11 cellular contexts compared by ENCODE assay signal in the genomic region with DNA sequence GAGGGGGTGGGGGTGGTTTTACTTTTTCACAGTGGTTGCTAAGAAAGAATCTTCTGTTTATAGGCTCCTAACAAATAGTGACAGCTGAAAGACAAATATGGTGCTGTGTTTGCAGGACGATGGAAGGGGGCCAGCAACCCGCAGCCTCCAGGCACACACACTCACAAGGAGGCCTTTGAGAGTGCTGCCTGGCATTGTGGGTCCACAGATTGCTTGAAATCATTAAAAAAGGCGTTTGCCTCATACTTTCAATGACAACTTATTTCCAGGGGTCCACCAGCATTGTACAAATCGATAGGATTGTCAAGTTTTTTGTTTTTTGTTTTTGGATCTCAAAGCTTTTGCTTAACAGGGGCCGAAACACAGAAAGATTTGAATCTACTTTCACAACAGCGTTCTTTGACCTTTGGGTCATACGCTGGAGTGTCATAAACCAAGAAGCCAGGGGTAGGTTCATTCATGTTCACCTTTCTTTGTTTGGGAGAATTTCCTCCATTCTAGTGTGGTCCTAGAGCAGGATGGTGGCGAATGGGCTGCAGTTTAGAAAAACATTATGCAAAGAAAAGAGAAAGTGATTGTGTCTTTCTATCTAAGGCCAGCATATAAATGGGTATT. TPM values are rescaled to one million over a fixed set of nuclear protein-coding genes. Genes with fewer than 3 reads are reported as not detected.
DNase-seq lines count a peak whose midpoint lies in the region; ATAC-seq, FAIRE-seq and TF ChIP-seq lines count a peak whose summit lies in the region.
"Had no signal": no experiment of that assay in that cellular context is flagged by ENCODE, and none has a peak within 500 bp of the region (broad histone marks: within the 10 kb centered on the region; RNA-seq: fewer than 3 reads in every experiment).

No MANE protein-coding gene starts in this region.

- POLR2A ChIA-PET in Caco-2 (lab: Charles Lee) (no interaction called here), HepG2 (lab: Yijun Ruan, JAX) (interaction anchor here (0.6 to 2.0 kb wide), 10 partner anchors 8 to 698 kb away, joined by 3 to 9 read pairs (median 4); a partner anchor contains a TSS)

- no peak overlapping the region for H2AFZ ChIP-seq in HepG2 (ENCODE audit: low read length)

- H3K36me3 Mint-ChIP-seq in Caco-2 (ENCODE audit: insufficient read depth, unreplicated experiment), result no peaks in the 10 kb centered on the region
- H3K36me3 Mint-ChIP-seq: CD8-positive, alpha-beta T cell had no signal

- peak overlapping the region; percentile 69 for H3K27ac Mint-ChIP-seq in Caco-2 (ENCODE audit: unreplicated experiment)
- H3K27ac Mint-ChIP-seq: CD8-positive, alpha-beta T cell had no signal

- BruUV-seq in Caco-2 (replicated peaks; lab: Mats Ljungman, UMichigan) (no TSS peak), HepG2 (replicated peaks; lab: Mats Ljungman, UMichigan) (TSS peak; percentile 92)

- WGBS in HepG2 (ENCODE audit: low lambda C conversion rate), result 11% methylated on average over 8 of the region's 8 CpGs
- 68 to 76% methylated on average over 8 of the region's 8 CpGs for WGBS in sigmoid colon, 2 donors

- CTCF ChIA-PET in Caco-2 (lab: Charles Lee) (no interaction called here), HepG2 (lab: Yijun Ruan, JAX; ENCODE audit: low intra/inter-chr PET ratio, low total read pairs) (no interaction called here)

- peaks cover 21% of the 10 kb centered on the region for H3K4me1 ChIP-seq in Caco-2
- peaks cover 42% of the 10 kb centered on the region for H3K4me1 ChIP-seq in HepG2 (ENCODE audit: insufficient read depth, low read length)
- peaks cover 0 to 57% (median 53%) of the 10 kb centered on the region in 4 donors for H3K4me1 ChIP-seq in sigmoid colon

- TF ChIP-seq EP300 in HepG2 (IDR thresholded peaks at IDR 0.05; ENCODE audit: low read depth in 2 of 2, low read length in 2 of 2), result peak; percentile 49 to 63; a peak in 2 of 4 replicates
- peak; percentile 37; the same call in 1 of the 2 replicates for TF ChIP-seq EP300 in HepG2 (CRISPR knock-in tag; IDR thresholded peaks at IDR 0.05; ENCODE audit: borderline replicate concordance)
- TF ChIP-seq EP300 in sigmoid colon (IDR thresholded peaks at IDR 0.05), result no peak

- H3K27me3 ChIP-seq in Caco-2 (replicated peaks; ENCODE audit: control insufficient read depth, insufficient read depth, low read length), result no peaks in the 10 kb centered on the region
- H3K27me3 ChIP-seq in HepG2 (ENCODE audit: control insufficient read depth in 1 of 2, insufficient read depth in 2 of 2, low read length in 2 of 2), result no peaks in the 10 kb centered on the region; a peak in 1 of 5 replicates
- no peaks in the 10 kb centered on the region for H3K27me3 ChIP-seq in sigmoid colon

- TF ChIP-seq RAD21 in HepG2 (CRISPR knock-in tag; IDR thresholded peaks at IDR 0.05), result peak; percentile 21; the same call in 1 of the 2 replicates

- intact Hi-C loops in Caco-2 (cut with micrococcal nuclease; ENCODE audit: unreplicated experiment), result no loop called here
- intact Hi-C loops in HepG2 (cut with micrococcal nuclease; ENCODE audit: unreplicated experiment), result loop anchor here (5.0 kb wide), 1 partner anchor 66 kb away; no protein-coding TSS in a partner anchor
- intact Hi-C loops in sigmoid colon (cut with DNase I), result loop anchor here (2.0 kb wide), 1 partner anchor 33 kb away; a partner anchor contains a TSS

- in situ Hi-C loops in HepG2 (cut with HindIII; ENCODE audit: extremely low pct_ligation_motif_present, low pct_unique_long_range_greater_than_20kb), result no loop called here

- no peaks in the 10 kb centered on the region for H3K27me3 Mint-ChIP-seq in Caco-2 (ENCODE audit: insufficient read depth, unreplicated experiment)

- H3K4me3 ChIP-seq in Caco-2 (ENCODE audit: low read depth, low read length), result no peak overlapping the region
- peak overlapping the region in 1 of 3 experiments; percentile 21; a peak in 3 of 6 replicates for H3K4me3 ChIP-seq in HepG2 (replicated peaks in 1 of 3; ENCODE audit: insufficient read depth in 1 of 3, low read depth in 2 of 3, low read length in 3 of 3)
- no peak overlapping the region for H3K4me3 ChIP-seq in sigmoid colon

- ATAC-seq in HepG2 (peak; percentile 94), HG03045 (IDR thresholded peaks at IDR 0.05; ENCODE audit: unreplicated experiment) (no peak), GM21381 (IDR thresholded peaks at IDR 0.05; ENCODE audit: unreplicated experiment) (no peak)
- ATAC-seq: CD8-positive, alpha-beta T cell had no signal

- H3K36me3 ChIP-seq in Caco-2 (ENCODE audit: control insufficient read depth, insufficient read depth, low read length) (no peaks in the 10 kb centered on the region), HepG2 (replicated peaks in 1 of 2; ENCODE audit: control insufficient read depth in 1 of 2, insufficient read depth in 2 of 2, low read length in 2 of 2) (no peaks in the 10 kb centered on the region), sigmoid colon (no peaks in the 10 kb centered on the region)

- peak overlapping the region; percentile 83 for H3K9ac ChIP-seq in HepG2 (ENCODE audit: insufficient read depth, low read depth, low read length)

- FAIRE-seq in HepG2 (lab: Jason Lieb, UNC), result peak; percentile 72

- H3K9me3 Mint-ChIP-seq in Caco-2 (ENCODE audit: unreplicated experiment), result no peaks in the 10 kb centered on the region
- H3K9me3 Mint-ChIP-seq: CD8-positive, alpha-beta T cell had no signal

- TF ChIP-seq POLR2A in HepG2 (IDR thresholded peaks at IDR 0.05; ENCODE audit: insufficient read depth in 1 of 2, low read depth in 2 of 2, low read length in 2 of 2) (peak; percentile 26 to 78; a peak in 3 of 4 replicates), sigmoid colon (IDR thresholded peaks at IDR 0.05) (no peak)

- peaks cover 19% of the 10 kb centered on the region for H3K4me1 Mint-ChIP-seq in Caco-2 (ENCODE audit: low read depth, unreplicated experiment)

- no peak overlapping the region for H3K4me3 Mint-ChIP-seq in Caco-2 (ENCODE audit: unreplicated experiment)
- H3K4me3 Mint-ChIP-seq: CD8-positive, alpha-beta T cell had no signal

- no peak for DNase-seq in Caco-2
- peak; percentile 48 for DNase-seq in cerebellar cortex (ENCODE audit: low spot score)
- peak; percentile 80 for DNase-seq in HepG2 (ENCODE audit: low spot score)
- DNase-seq in sigmoid colon, result peak; percentile 89
- no peak for DNase-seq in NK-92 treated with Interleukin-12 subunit alpha and Interleukin-12 subunit beta, amount 100 ng/mL, for 24 hours (lab: John Stamatoyannopoulos, UW)
- no peak for DNase-seq in activated CD8-positive, alpha-beta memory T cell treated with anti-CD3 and anti-CD28 coated beads for 24 hours
- DNase-seq: activated naive CD4-positive, alpha-beta T cell; CD8-positive, alpha-beta T cell; MV-4-11 had no signal

- H3K4me2 ChIP-seq in HepG2 (ENCODE audit: low read depth, low read length), result peak overlapping the region; percentile 70

- H3K79me2 ChIP-seq in HepG2 (ENCODE audit: insufficient read depth, low read length), result no peaks in the 10 kb centered on the region

- H3K9me3 ChIP-seq in Caco-2, result no peaks in the 10 kb centered on the region
- no peaks in the 10 kb centered on the region for H3K9me3 ChIP-seq in HepG2 (ENCODE audit: low read length)
- H3K9me3 ChIP-seq in sigmoid colon, result no peaks in the 10 kb centered on the region

- TF ChIP-seq CTCF in Caco-2 (IDR thresholded peaks at IDR 0.05; ENCODE audit: insufficient read depth in 1 of 2, low read depth in 1 of 2, low read length in 1 of 2, severe bottlenecking in 1 of 2, unreplicated experiment in 1 of 2), result no peak
- TF ChIP-seq CTCF in HepG2 (CRISPR knock-in tag; IDR thresholded peaks at IDR 0.05), result no peak
- TF ChIP-seq CTCF in sigmoid colon (IDR thresholded peaks at IDR 0.05), result no peak

- no peaks in the 10 kb centered on the region for H4K20me1 ChIP-seq in HepG2 (ENCODE audit: insufficient read depth, low read length)

- peak overlapping the region; percentile 97 for H3K27ac ChIP-seq in HepG2 (ENCODE audit: extremely low read length, insufficient read depth, low read length)
- peak overlapping the region; percentile 83 to 91 (median 88) for H3K27ac ChIP-seq in sigmoid colon

TF ChIP-seq in HepG2, 621 proteins besides CTCF, POLR2A, EP300 and RAD21 (continues in another document):
- TF ChIP-seq NFKBIZ (CRISPR knock-in tag; IDR thresholded peaks at IDR 0.05), result no peak

RNA-seq across cellular contexts. Expression of a gene that starts 32.6 kb away (rescaled TPM):
- total RNA-seq in Caco-2 (2022) (3.6 and 4.8 TPM in 2 replicates), HepG2 (2016; rRNA removed; fragmentation: Illumina TruSeq; extraction: Trizol) (5.9 and 6.3 TPM in 2 replicates), sigmoid colon (100 to 1,000 TPM; 568 to 907 (median 820) TPM)
- total RNA-seq in HepG2 (2016; cell fraction: cytosol; rRNA removed; fragmentation: Illumina TruSeq; extraction: Trizol; ENCODE audit: low read depth), result 2.5 and 3.1 TPM in 2 replicates
- total RNA-seq in HepG2 (2016; cell fraction: insoluble cytoplasmic fraction; rRNA removed; fragmentation: Illumina TruSeq; extraction: Trizol), result 6.4 and 8.1 TPM in 2 replicates
- 5.3 TPM in 2 replicates for total RNA-seq in HepG2 (2016; cell fraction: membrane; rRNA removed; fragmentation: Illumina TruSeq; extraction: Trizol)
- total RNA-seq in HepG2 (2016; cell fraction: nucleus; rRNA removed; fragmentation: Illumina TruSeq; extraction: Trizol), result 5.3 and 5.9 TPM in 2 replicates
- polyA plus RNA-seq in HepG2 (2011; rRNA removed) (14.0 and 14.8 TPM in 2 replicates), sigmoid colon (10 to 100 TPM in 2 of 3 donors, 1 to 10 TPM in 1; 7.9 to 24.5 (median 17.4) TPM)
- 14.0 and 16.0 TPM in 2 replicates for polyA plus RNA-seq in HepG2 (2011; cell fraction: cytosol; rRNA removed)
- polyA plus RNA-seq in HepG2 (2011; cell fraction: nucleus; rRNA removed), result 10.4 and 14.3 TPM in 2 replicates
- 3.0 and 13.6 TPM in 2 replicates for polyA plus RNA-seq in HepG2 (2012)
- 3.0 and 3.2 TPM in 2 replicates for polyA plus RNA-seq in HepG2 (2016; cell fraction: cytosol; fragmentation: Illumina TruSeq; extraction: Trizol; ENCODE audit: low read depth)
- polyA plus RNA-seq in HepG2 (2016; cell fraction: insoluble cytoplasmic fraction; fragmentation: Illumina TruSeq; extraction: Trizol; ENCODE audit: low read depth), result 7.6 and 8.1 TPM in 2 replicates
- polyA plus RNA-seq in HepG2 (2016; cell fraction: membrane; fragmentation: Illumina TruSeq; extraction: Trizol; ENCODE audit: low read depth), result 3.8 and 4.4 TPM in 2 replicates
- 4.3 and 4.8 TPM in 2 replicates for polyA plus RNA-seq in HepG2 (2016; cell fraction: nucleus; fragmentation: Illumina TruSeq; extraction: Trizol; ENCODE audit: insufficient read depth, low read depth)
- polyA minus RNA-seq in HepG2 (2011; rRNA and poly(A)+ RNA removed; ENCODE audit: low replicate concordance), result 6.4 and 20.2 TPM in 2 replicates
- polyA minus RNA-seq in HepG2 (2011; cell fraction: cytosol; rRNA and poly(A)+ RNA removed), result 8.4 and 8.7 TPM in 2 replicates
- polyA minus RNA-seq in HepG2 (2011; cell fraction: nucleus; rRNA and poly(A)+ RNA removed), result 17.7 and 18.2 TPM in 2 replicates
- total RNA-seq: CD8-positive, alpha-beta T cell had no signal

Comparison
In these comparisons a context has a peak if more than half of its experiments do, and no peak if none do; other contexts are left out.
1. DNase-seq: peak in cerebellar cortex (single experiment), HepG2 (single experiment) and sigmoid colon (single experiment); none in Caco-2 (0 of 2), NK-92 treated with Interleukin-12 subunit alpha and Interleukin-12 subunit beta, amount 100 ng/mL, for 24 hours (single experiment) and activated CD8-positive, alpha-beta memory T cell treated with anti-CD3 and anti-CD28 coated beads for 24 hours (single experiment).
2. POLR2A ChIP-seq: peak in HepG2 (2 of 2); none in sigmoid colon (0 of 2).
3. RNA of a gene that starts 32.6 kb away (total RNA-seq): 568 to 907 TPM in sigmoid colon; 2.5 to 8.1 TPM in HepG2 and 3.6 to 4.8 TPM in Caco-2; every median in the first group is over 10 times any median in the second.